1 cellular context compared by ENCODE assay signal in the genomic region with DNA sequence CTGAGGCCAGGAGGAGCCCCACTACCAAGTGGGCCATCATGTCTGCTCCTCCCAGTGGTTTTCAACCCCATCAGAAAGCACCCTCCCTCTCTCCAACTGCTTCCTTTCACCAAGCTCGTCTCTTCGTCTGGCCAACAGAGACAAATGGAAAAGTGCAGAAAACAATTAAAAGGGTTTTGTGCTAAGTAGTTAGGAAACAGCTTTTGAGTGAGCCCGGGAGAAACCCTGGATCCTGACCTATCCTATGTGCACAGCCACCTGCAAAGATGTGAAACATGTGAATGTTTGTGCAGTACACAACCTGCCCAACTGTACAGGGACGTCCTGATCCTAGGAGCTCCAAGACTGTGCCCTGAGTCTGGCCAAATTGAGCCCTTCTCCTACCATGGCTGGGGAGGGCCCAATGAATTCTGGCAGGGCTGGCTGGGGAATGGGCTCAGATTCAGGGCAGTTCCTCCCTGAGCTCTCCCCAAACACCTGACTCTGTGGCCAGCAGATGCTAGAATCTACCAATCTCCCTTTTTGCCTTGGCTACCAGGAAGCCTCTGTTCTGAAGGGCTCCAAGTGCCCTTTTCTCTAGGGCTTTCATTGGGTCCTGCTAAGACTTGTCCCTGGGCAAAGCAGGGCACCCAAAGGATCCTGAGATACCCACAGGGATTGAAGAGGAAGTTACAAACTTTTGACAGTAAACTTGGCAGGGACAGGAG.
TF ChIP-seq lines count a peak whose summit lies in the region.

No MANE protein-coding gene starts in this region.

TF ChIP-seq in HepG2, 621 proteins besides CTCF, POLR2A, EP300 and RAD21:
- TF ChIP-seq, protein P1, sequence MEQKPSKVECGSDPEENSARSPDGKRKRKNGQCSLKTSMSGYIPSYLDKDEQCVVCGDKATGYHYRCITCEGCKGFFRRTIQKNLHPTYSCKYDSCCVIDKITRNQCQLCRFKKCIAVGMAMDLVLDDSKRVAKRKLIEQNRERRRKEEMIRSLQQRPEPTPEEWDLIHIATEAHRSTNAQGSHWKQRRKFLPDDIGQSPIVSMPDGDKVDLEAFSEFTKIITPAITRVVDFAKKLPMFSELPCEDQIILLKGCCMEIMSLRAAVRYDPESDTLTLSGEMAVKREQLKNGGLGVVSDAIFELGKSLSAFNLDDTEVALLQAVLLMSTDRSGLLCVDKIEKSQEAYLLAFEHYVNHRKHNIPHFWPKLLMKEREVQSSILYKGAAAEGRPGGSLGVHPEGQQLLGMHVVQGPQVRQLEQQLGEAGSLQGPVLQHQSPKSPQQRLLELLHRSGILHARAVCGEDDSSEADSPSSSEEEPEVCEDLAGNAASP (CRISPR knock-in tag; IDR thresholded peaks at IDR 0.05; ENCODE audit: borderline replicate concordance) = no peak
- TF ChIP-seq ZSCAN9 (CRISPR knock-in tag; IDR thresholded peaks at IDR 0.05; ENCODE audit: borderline replicate concordance) = no peak
- TF ChIP-seq FOXM1 (CRISPR knock-in tag; IDR thresholded peaks at IDR 0.05) = no peak
- TF ChIP-seq FOSL1 (CRISPR knock-in tag; IDR thresholded peaks at IDR 0.05; ENCODE audit: borderline replicate concordance) = no peak
- no peak for TF ChIP-seq ZC3H13 (CRISPR knock-in tag; IDR thresholded peaks at IDR 0.05)
